Comparison of ENCODE assay signal across 1 cellular context in genomic region chr2:12201369-12201768, GRCh38.
A peak's percentile ranks its signal among the peaks of the same experiment; 100 is the strongest.
TF ChIP-seq lines count a peak whose summit lies in the region.

No MANE protein-coding gene starts in this region.

TF ChIP-seq in K562, 482 proteins besides CTCF, POLR2A, EP300 and RAD21 (continued from another document):
- TF ChIP-seq CREB5 (CRISPR knock-in tag; IDR thresholded peaks at IDR 0.05): no peak
- TF ChIP-seq HDAC3 (IDR thresholded peaks at IDR 0.05; ENCODE audit: borderline replicate concordance, partially characterized antibody): no peak
- peak in 1 of 2 experiments; percentile 90; a peak in 2 of 4 replicates for TF ChIP-seq RCOR1 (IDR thresholded peaks at IDR 0.05; ENCODE audit: borderline replicate concordance in 1 of 2, low read depth in 2 of 2, low read length in 2 of 2)
- no peak for TF ChIP-seq ZNF830 (CRISPR knock-in tag; IDR thresholded peaks at IDR 0.05)
- no peak for TF ChIP-seq SMAD1 (IDR thresholded peaks at IDR 0.05; ENCODE audit: low read depth, low read length, partially characterized antibody)
- TF ChIP-seq SIRT6 (IDR thresholded peaks at IDR 0.05; ENCODE audit: low read depth, low read length): no peak
- peak; percentile 36; the same call in 1 of the 2 replicates for TF ChIP-seq MTA1 (IDR thresholded peaks at IDR 0.05; ENCODE audit: borderline replicate concordance)
- peak; percentile 51; the same call in 1 of the 2 replicates for TF ChIP-seq FOSL1 (tag; conservative IDR thresholded peaks at IDR 0.05)
- no peak for TF ChIP-seq NR2C2 (CRISPR knock-in tag; IDR thresholded peaks at IDR 0.05)
- peak; percentile 71 for TF ChIP-seq NR2C2 (tag; IDR thresholded peaks at IDR 0.05)
- no peak for TF ChIP-seq PCBP2 (IDR thresholded peaks at IDR 0.05; ENCODE audit: low read depth, low read length, poor library complexity, severe bottlenecking)
- no peak for TF ChIP-seq NCOA2 (IDR thresholded peaks at IDR 0.05; ENCODE audit: partially characterized antibody in 2 of 2)
- no peak for TF ChIP-seq STAT5B (CRISPR knock-in tag; IDR thresholded peaks at IDR 0.05)
- no peak for TF ChIP-seq HMG20A (CRISPR knock-in tag; conservative IDR thresholded peaks at IDR 0.05)
- TF ChIP-seq SOX6 (IDR thresholded peaks at IDR 0.05): 0 out of 2 replicates have a peak, but pooled peaks have one; percentile 36
- TF ChIP-seq NRF1 (conservative IDR thresholded peaks at IDR 0.05 in 1 of 2, IDR thresholded peaks at IDR 0.05 in 1 of 2): peak; percentile 58 to 67
- no peak for TF ChIP-seq ZNF24 (IDR thresholded peaks at IDR 0.05)
- TF ChIP-seq GABPA (tag; conservative IDR thresholded peaks at IDR 0.05; ENCODE audit: low read depth): peak; percentile 43
- no peak for TF ChIP-seq ZNF384 (IDR thresholded peaks at IDR 0.05; ENCODE audit: low read depth, low read length)
- TF ChIP-seq NFYB (IDR thresholded peaks at IDR 0.05; ENCODE audit: extremely low read depth, insufficient read length): no peak
- TF ChIP-seq HDAC1 (IDR thresholded peaks at IDR 0.05): peak in 1 of 2 experiments; percentile 50; a peak in 1 of 4 replicates
- TF ChIP-seq ETV6 (IDR thresholded peaks at IDR 0.05; ENCODE audit: borderline replicate concordance in 1 of 2, low read depth in 2 of 2, low read length in 1 of 2): 0 out of 4 replicates have a peak, but pooled peaks of 1 of the 2 experiments have one; percentile 28
- no peak for TF ChIP-seq ETV6 (CRISPR knock-in tag; IDR thresholded peaks at IDR 0.05; ENCODE audit: borderline replicate concordance)
- TF ChIP-seq PRPF4 (IDR thresholded peaks at IDR 0.05; ENCODE audit: insufficient read depth, low read depth, low read length, poor library complexity, severe bottlenecking): no peak
- 0 out of 2 replicates have a peak, but pooled peaks have one; percentile 43 for TF ChIP-seq FOXJ2 (tag; IDR thresholded peaks at IDR 0.05)
- TF ChIP-seq HDAC2 (IDR thresholded peaks at IDR 0.05): peak; percentile 65; the same call in 1 of the 2 replicates
- TF ChIP-seq DIDO1 (tag; IDR thresholded peaks at IDR 0.05; ENCODE audit: low read depth): no peak
- no peak for TF ChIP-seq THAP7 (CRISPR knock-in tag; IDR thresholded peaks at IDR 0.05)
- peak; percentile 76 for TF ChIP-seq BHLHE40 (IDR thresholded peaks at IDR 0.05; ENCODE audit: low read length)
- no peak for TF ChIP-seq CREBBP (IDR thresholded peaks at IDR 0.05; ENCODE audit: low read depth, low read length)
- no peak for TF ChIP-seq FOXA3 (CRISPR knock-in tag; conservative IDR thresholded peaks at IDR 0.05 in 1 of 2, IDR thresholded peaks at IDR 0.05 in 1 of 2)
- TF ChIP-seq CHAMP1 (IDR thresholded peaks at IDR 0.05): no peak
